8 cellular contexts compared by ENCODE assay signal in genomic region chr2:114661926-114662670, GRCh38.
A peak's percentile ranks its signal among the peaks of the same experiment; 100 is the strongest.
DNase-seq lines count a peak whose midpoint lies in the region; ATAC-seq and TF ChIP-seq lines count a peak whose summit lies in the region.

No MANE protein-coding gene starts in this region.

- peaks cover 0 to 4% (median 0%) of the 10 kb centered on the region in 4 donors for H3K4me1 ChIP-seq in sigmoid colon

- peak; percentile 36 for DNase-seq in NCI-H1417 treated with DMSO at 0.1 percent for 48 hours (lab: John Stamatoyannopoulos, UW)
- peak; percentile 15 for DNase-seq in activated naive CD4-positive, alpha-beta T cell treated with anti-CD3 and anti-CD28 coated beads, Interleukin-2, amount 50 U/mL, for 16 hours
- peak in 42 of 51 donors; percentile 2 to 58 (median 20) for DNase-seq in hypothalamus (lab: John Stamatoyannopoulos, UW)
- peak; percentile 59 for DNase-seq in sigmoid colon

- no peaks in the 10 kb centered on the region for H3K27me3 ChIP-seq in sigmoid colon

- peak overlapping the region in 1 of 4 donors; percentile 12 for H3K27ac ChIP-seq in sigmoid colon

- no peak for ATAC-seq in GM21381 (IDR thresholded peaks at IDR 0.05; ENCODE audit: unreplicated experiment)
- ATAC-seq in HG02938 (IDR thresholded peaks at IDR 0.05; ENCODE audit: unreplicated experiment) = no peak
- ATAC-seq in GM21737 (IDR thresholded peaks at IDR 0.05; ENCODE audit: unreplicated experiment) = no peak
- no peak for ATAC-seq in HG02678 (IDR thresholded peaks at IDR 0.05; ENCODE audit: unreplicated experiment)

- intact Hi-C loops in sigmoid colon (cut with DNase I) = no loop called here

- WGBS in sigmoid colon, 2 donors = 15 to 17% methylated on average over 60 of the region's 60 CpGs

- no peak for TF ChIP-seq EP300 in sigmoid colon (IDR thresholded peaks at IDR 0.05)

- no peak for TF ChIP-seq CTCF in sigmoid colon (IDR thresholded peaks at IDR 0.05)

- TF ChIP-seq POLR2A in sigmoid colon (IDR thresholded peaks at IDR 0.05) = no peak

- H3K4me3 ChIP-seq in sigmoid colon = peak overlapping the region; percentile 37 to 55 (median 48)

- no peaks in the 10 kb centered on the region for H3K9me3 ChIP-seq in sigmoid colon

- H3K36me3 ChIP-seq in sigmoid colon = no peaks in the 10 kb centered on the region
